22 cellular contexts compared by ENCODE assay signal in genomic region chr1:228280106-228280901, GRCh38.
DNase-seq lines count a peak whose midpoint lies in the region; ATAC-seq and TF ChIP-seq lines count a peak whose summit lies in the region.
"Had no signal": no experiment of that assay in that cellular context is flagged by ENCODE, and none has a peak within 500 bp of the region (broad histone marks: within the 10 kb centered on the region; RNA-seq: fewer than 3 reads in every experiment).

No MANE protein-coding gene starts in this region.

- no peak overlapping the region for H4K8ac ChIP-seq in H9 (replicated peaks; ENCODE audit: insufficient read length, low read depth, low read length)
- H4K8ac ChIP-seq in neuronal stem cell (ENCODE audit: low read depth, low read length) = no peak overlapping the region

- H2BK15ac ChIP-seq in H9 (ENCODE audit: low read depth, low read length) (no peak overlapping the region), neuronal stem cell (ENCODE audit: low read length) (no peak overlapping the region)

- ATAC-seq in left cardiac atrium = no peak
- ATAC-seq: activated CD8-positive, alpha-beta T cell treated with anti-CD3 and anti-CD28 coated beads, Interleukin-2, amount 10 ng/mL, durations not matched to agents 7 days and 5 days; activated T-cell treated with anti-CD3 and anti-CD28 coated beads, Interleukin-2, amount 50 U/mL, for 4 hours; stimulated activated effector memory CD8-positive, alpha-beta T cell treated with anti-CD3 and anti-CD28 coated beads, Interleukin-12 subunit alpha, Interleukin-12 subunit beta, amount 100 ng/mL, for 72 hours had no signal

- no peaks in the 10 kb centered on the region for H3K27me3 ChIP-seq in BE2C
- H3K27me3 ChIP-seq in H9 (ENCODE audit: insufficient read depth, low read length) = no peaks in the 10 kb centered on the region
- H3K27me3 ChIP-seq in neuronal stem cell (ENCODE audit: control insufficient read depth in 3 of 3, insufficient read depth in 3 of 3, low read depth in 1 of 3, low read length in 3 of 3) = peaks cover 0 to under 1% (median 0%) of the 10 kb centered on the region in 3 experiments

- no peak overlapping the region for H3K23ac ChIP-seq in H9 (ENCODE audit: insufficient read length, low read depth, low read length)
- H3K23ac ChIP-seq in neuronal stem cell (ENCODE audit: low read depth, low read length, poor library complexity) = no peak overlapping the region

- no peak overlapping the region for H3T11ph ChIP-seq in H9 (ENCODE audit: low read length)

- H3K4me3 ChIP-seq in BE2C (ENCODE audit: low read depth, low read length) (no peak overlapping the region), neuronal stem cell (ENCODE audit: low read length in 2 of 2) (no peak overlapping the region)

- H3K27me3 Mint-ChIP-seq in H9 (ENCODE audit: low read depth) = no peaks in the 10 kb centered on the region
- H3K27me3 Mint-ChIP-seq: activated naive CD4-positive, alpha-beta T cell treated with anti-CD3 and anti-CD28 coated beads, Interleukin-2, amount 10 ng/mL, durations not matched to agents 7 days and 5 days had no signal

- H4K20me1 ChIP-seq in H9 (ENCODE audit: control insufficient read depth, insufficient read depth, insufficient read length) = no peaks in the 10 kb centered on the region

- H3K14ac ChIP-seq in H9 (ENCODE audit: insufficient read depth, low read length) (no peak overlapping the region), neuronal stem cell (ENCODE audit: low read length) (no peak overlapping the region)

- peaks cover 5% of the 10 kb centered on the region for H3K23me2 ChIP-seq in H9 (ENCODE audit: insufficient read length, low read depth, low read length, poor library complexity, severe bottlenecking)

- H3K4me2 ChIP-seq in H9 (ENCODE audit: insufficient read depth, insufficient read length, low read length) (no peak overlapping the region), neuronal stem cell (ENCODE audit: insufficient read depth, low read length, poor library complexity, severe bottlenecking) (no peak overlapping the region)

- H2BK5ac ChIP-seq in H9 (ENCODE audit: insufficient read length, low read length) = no peak overlapping the region
- H2BK5ac ChIP-seq in neuronal stem cell (ENCODE audit: low read length) = no peak overlapping the region

- H3K4me3 Mint-ChIP-seq in H9 = no peak overlapping the region
- H3K4me3 Mint-ChIP-seq: activated CD8-positive, alpha-beta T cell treated with anti-CD3 and anti-CD28 coated beads, Interleukin-2, amount 10 ng/mL, durations not matched to agents 7 days and 5 days; activated naive CD4-positive, alpha-beta T cell treated with anti-CD3 and anti-CD28 coated beads, Interleukin-2, amount 10 ng/mL, durations not matched to agents 7 days and 5 days; activated T-cell treated with anti-CD3 and anti-CD28 coated beads, Interleukin-2, amount 50 U/mL, for 4 hours; dendritic cell treated with granulocyte-macrophage colony-stimulating factor and Interleukin-4, amounts not matched to agents 40 ng/mL and 50 ng/mL, for 4 days; stimulated activated effector memory CD8-positive, alpha-beta T cell treated with anti-CD3 and anti-CD28 coated beads, Interleukin-12 subunit alpha, Interleukin-12 subunit beta, amount 100 ng/mL, for 72 hours had no signal

- DNase-seq in BE2C (peak; percentile 9), H9 (peak; percentile 29), left cardiac atrium (peak; percentile 14), neuronal stem cell (ENCODE audit: low spot score) (no peak), DMS 273 treated with DMSO at 0.1 percent for 48 hours (lab: John Stamatoyannopoulos, UW) (no peak), GF-D8 (lab: John Stamatoyannopoulos, UW) (no peak), NCI-H1048 (lab: John Stamatoyannopoulos, UW) (no peak)
- DNase-seq: activated CD4-positive, CD25-positive, alpha-beta regulatory T cell treated with anti-CD3 and anti-CD28 coated beads, Interleukin-2, amount 50 U/mL, for 72 hours; activated CD8-positive, alpha-beta T cell treated with anti-CD3 and anti-CD28 coated beads, Interleukin-2, amount 10 ng/mL, durations not matched to agents 7 days and 5 days; activated naive CD4-positive, alpha-beta T cell treated with anti-CD3 and anti-CD28 coated beads, Interleukin-2, amount 10 ng/mL, durations not matched to agents 7 days and 5 days; activated T-cell treated with anti-CD3 and anti-CD28 coated beads, Interleukin-2, amount 50 U/mL, for 4 hours; C1 segment of cervical spinal cord; Calu3; NCI-H1105; NCI-H2029; NCI-H345; NCI-H82; OCI-M1; stimulated activated CD4-positive, alpha-beta T cell treated with anti-CD3 and anti-CD28 coated beads, Interleukin-2, amount 100 ng/mL, for 48 hours; substantia nigra had no signal

- H3K36me3 Mint-ChIP-seq in H9 (ENCODE audit: insufficient read depth in 1 of 3, low read depth in 3 of 3) = peaks cover 14 to 45% (median 29%) of the 10 kb centered on the region in 3 experiments; a peak in 6 of 7 replicates
- H3K36me3 Mint-ChIP-seq: activated naive CD4-positive, alpha-beta T cell treated with anti-CD3 and anti-CD28 coated beads, Interleukin-2, amount 10 ng/mL, durations not matched to agents 7 days and 5 days; stimulated activated effector memory CD8-positive, alpha-beta T cell treated with anti-CD3 and anti-CD28 coated beads, Interleukin-12 subunit alpha, Interleukin-12 subunit beta, amount 100 ng/mL, for 72 hours had no signal

- intact Hi-C loops in left cardiac atrium (cut with DNase I) = no loop called here

- no peak overlapping the region for H2AFZ ChIP-seq in H9 (ENCODE audit: low read length)
- H2AFZ ChIP-seq in neuronal stem cell (ENCODE audit: low read length) = no peak overlapping the region

- H3K18ac ChIP-seq in H9 (ENCODE audit: insufficient read length, low read depth, low read length) = no peak overlapping the region
- H3K18ac ChIP-seq in neuronal stem cell (ENCODE audit: low read length) = no peak overlapping the region

- H2BK12ac ChIP-seq in H9 (ENCODE audit: insufficient read length, low read depth, low read length) (no peak overlapping the region), neuronal stem cell (ENCODE audit: low read length) (no peak overlapping the region)

- no peak overlapping the region for H2BK20ac ChIP-seq in H9 (ENCODE audit: low read depth, low read length, poor library complexity, severe bottlenecking)

- H3K27ac ChIP-seq in H9 (ENCODE audit: insufficient read length, low read depth, low read length) = no peak overlapping the region
- no peak overlapping the region for H3K27ac ChIP-seq in neuronal stem cell (replicated peaks; ENCODE audit: low read length)

- H4K91ac ChIP-seq in H9 (ENCODE audit: insufficient read length, low read depth, low read length) (no peak overlapping the region), neuronal stem cell (ENCODE audit: low read depth, low read length, poor library complexity) (no peak overlapping the region)

- H3K4me1 ChIP-seq in BE2C (no peaks in the 10 kb centered on the region; the same call in 1 of the 2 replicates), H9 (ENCODE audit: insufficient read depth, low read length) (no peaks in the 10 kb centered on the region), neuronal stem cell (ENCODE audit: control insufficient read depth in 2 of 2, insufficient read depth in 1 of 2, low read depth in 1 of 2, low read length in 2 of 2) (peaks cover 3 to 9% of the 10 kb centered on the region in 2 donors)

- H3K27ac Mint-ChIP-seq in H9 = no peak overlapping the region
- H3K27ac Mint-ChIP-seq: activated CD8-positive, alpha-beta T cell treated with anti-CD3 and anti-CD28 coated beads, Interleukin-2, amount 10 ng/mL, durations not matched to agents 7 days and 5 days; activated naive CD4-positive, alpha-beta T cell treated with anti-CD3 and anti-CD28 coated beads, Interleukin-2, amount 10 ng/mL, durations not matched to agents 7 days and 5 days; dendritic cell treated with granulocyte-macrophage colony-stimulating factor and Interleukin-4, amounts not matched to agents 40 ng/mL and 50 ng/mL, for 4 days; stimulated activated effector memory CD8-positive, alpha-beta T cell treated with anti-CD3 and anti-CD28 coated beads, Interleukin-12 subunit alpha, Interleukin-12 subunit beta, amount 100 ng/mL, for 72 hours had no signal

- no peak overlapping the region for H4K5ac ChIP-seq in H9 (ENCODE audit: insufficient read length, low read depth, low read length)

- no peaks in the 10 kb centered on the region for H3K9me3 Mint-ChIP-seq in H9
- H3K9me3 Mint-ChIP-seq: activated naive CD4-positive, alpha-beta T cell treated with anti-CD3 and anti-CD28 coated beads, Interleukin-2, amount 10 ng/mL, durations not matched to agents 7 days and 5 days; activated T-cell treated with anti-CD3 and anti-CD28 coated beads, Interleukin-2, amount 50 U/mL, for 4 hours; dendritic cell treated with granulocyte-macrophage colony-stimulating factor and Interleukin-4, amounts not matched to agents 40 ng/mL and 50 ng/mL, for 4 days; stimulated activated effector memory CD8-positive, alpha-beta T cell treated with anti-CD3 and anti-CD28 coated beads, Interleukin-12 subunit alpha, Interleukin-12 subunit beta, amount 100 ng/mL, for 72 hours had no signal

- no peak overlapping the region for H3K56ac ChIP-seq in H9 (ENCODE audit: insufficient read length, low read depth, low read length)

- H2BK120ac ChIP-seq in H9 (ENCODE audit: low read depth, low read length, poor library complexity, severe bottlenecking) (no peak overlapping the region), neuronal stem cell (ENCODE audit: low read depth, low read length) (no peak overlapping the region)

- no peak overlapping the region for H3K4ac ChIP-seq in H9 (ENCODE audit: low read depth, low read length)
- H3K4ac ChIP-seq in neuronal stem cell (ENCODE audit: low read length) = no peak overlapping the region

- H3K79me1 ChIP-seq in H9 (ENCODE audit: insufficient read depth, low read depth, low read length, poor library complexity, severe bottlenecking) (no peaks in the 10 kb centered on the region), neuronal stem cell (ENCODE audit: low read depth, low read length) (peaks cover 8% of the 10 kb centered on the region)

- H3K4me1 Mint-ChIP-seq in H9 = no peaks in the 10 kb centered on the region

- no peak for TF ChIP-seq CTCF in BE2C (IDR thresholded peaks at IDR 0.05; ENCODE audit: low read depth, low read length)
- no peak for TF ChIP-seq CTCF in H9 (conservative IDR thresholded peaks at IDR 0.05)

- H2AK5ac ChIP-seq in H9 (ENCODE audit: insufficient read length, low read length) (no peak overlapping the region), neuronal stem cell (ENCODE audit: low read depth, low read length) (no peak overlapping the region)

- no peaks in the 10 kb centered on the region for H3K79me2 ChIP-seq in H9 (ENCODE audit: insufficient read depth, low read length)

- H3K9ac ChIP-seq in H9 (ENCODE audit: extremely low read depth, insufficient read length, low read length) (no peak overlapping the region), neuronal stem cell (ENCODE audit: low read depth, low read length, poor library complexity) (peak overlapping the region; percentile 70)

- no CpG with 5 or more reads among the region's 48 CpGs for WGBS in H9 (ENCODE audit: extremely low coverage, insufficient read length, low lambda C conversion rate)
- WGBS in neuronal stem cell (ENCODE audit: extremely low coverage in 2 of 2, insufficient read length in 2 of 2, insufficient replicate concordance in 1 of 2), 2 donors = no CpG with 5 or more reads among the region's 48 CpGs

- H3K9me3 ChIP-seq in BE2C (no peaks in the 10 kb centered on the region), H9 (ENCODE audit: control insufficient read depth, low read depth, low read length) (no peaks in the 10 kb centered on the region), neuronal stem cell (replicated peaks in 1 of 2; ENCODE audit: control insufficient read depth in 2 of 2, insufficient read depth in 1 of 2, low read depth in 1 of 2, low read length in 2 of 2) (no peaks in the 10 kb centered on the region)

- H3K36me3 ChIP-seq in BE2C = no peaks in the 10 kb centered on the region
- peaks cover 0 to 42% of the 10 kb centered on the region in 2 donors for H3K36me3 ChIP-seq in neuronal stem cell (replicated peaks in 1 of 2; ENCODE audit: control insufficient read depth in 2 of 2, insufficient read depth in 2 of 2, low read length in 2 of 2)

Comparison
In these comparisons a context has a peak if more than half of its experiments do, and no peak if none do; other contexts are left out.
1. DNase-seq: peak in BE2C (single experiment), H9 (single experiment) and left cardiac atrium (single experiment); none in neuronal stem cell (single experiment), DMS 273 treated with DMSO at 0.1 percent for 48 hours (single experiment), GF-D8 (single experiment) and NCI-H1048 (single experiment).